In the genomic region with DNA sequence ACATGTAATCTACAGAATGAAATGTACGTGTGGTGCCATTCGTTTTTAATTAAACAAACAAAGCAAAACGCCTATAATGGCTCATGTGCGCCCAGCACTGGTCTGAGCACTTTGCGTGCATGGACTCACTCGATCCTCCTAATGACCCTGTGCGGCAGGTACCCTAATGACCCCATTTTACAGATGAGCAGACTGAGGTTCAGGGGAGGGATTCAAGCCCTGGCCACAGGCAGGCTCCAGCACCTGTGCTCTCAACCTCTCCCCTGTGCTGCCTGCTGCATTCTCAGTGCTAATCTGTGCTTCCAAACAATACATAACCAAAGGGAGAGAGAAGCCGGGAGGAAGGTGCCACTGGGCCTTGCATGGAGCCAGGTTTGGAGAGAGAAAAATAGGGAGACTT, we compare ENCODE assay signal across 20 cellular contexts.
DNase-seq lines count a peak whose midpoint lies in the region; ATAC-seq and TF ChIP-seq lines count a peak whose summit lies in the region.
"Had no signal": no experiment of that assay in that cellular context is flagged by ENCODE, and none has a peak within 500 bp of the region (broad histone marks: within the 10 kb centered on the region; RNA-seq: fewer than 3 reads in every experiment).

No MANE protein-coding gene starts in this region.

- H3K4me3 Mint-ChIP-seq in nephron: no peak overlapping the region
- H3K4me3 Mint-ChIP-seq: CD8-positive, alpha-beta T cell had no signal

- DNase-seq in RWPE2 (ENCODE audit: low spot score) (peak; percentile 4), ecto neural progenitor cell (ENCODE audit: low spot score) (peak; percentile 26), suprapubic skin (ENCODE audit: low spot score in 2 of 2) (peak; percentile 15 to 24), NCI-H2171 (lab: John Stamatoyannopoulos, UW) (no peak), GM10266 (ENCODE audit: extremely low spot score) (no peak), globus pallidus (ENCODE audit: low spot score) (no peak), HT-29 (ENCODE audit: low spot score) (no peak)
- DNase-seq: C1 segment of cervical spinal cord; CD8-positive, alpha-beta T cell; DND-41; KG1; NCI-H1092; NCI-H1436 treated with DMSO at 0.1 percent for 48 hours; NCI-H1930; NCI-H226; NCI-H510A treated with DMSO at 0.1 percent for 48 hours; NCI-H774 had no signal

- no peak for TF ChIP-seq POLR2A in suprapubic skin (IDR thresholded peaks at IDR 0.05)

- TF ChIP-seq CTCF in RWPE2 (IDR thresholded peaks at IDR 0.05; ENCODE audit: poor library complexity, severe bottlenecking): no peak
- no peak for TF ChIP-seq CTCF in nephron (IDR thresholded peaks at IDR 0.05; ENCODE audit: unreplicated experiment in 3 of 3)
- TF ChIP-seq CTCF in suprapubic skin (IDR thresholded peaks at IDR 0.05): no peak
- no peak for TF ChIP-seq CTCF in GM10266 (IDR thresholded peaks at IDR 0.05; ENCODE audit: control insufficient read depth, insufficient read depth, low read depth, missing control alignments)

- 95% methylated on average over 8 of the region's 8 CpGs for WGBS in suprapubic skin

- no peak overlapping the region for H3K27ac ChIP-seq in RWPE2 (ENCODE audit: poor library complexity, severe bottlenecking)
- H3K27ac ChIP-seq in suprapubic skin: no peak overlapping the region

- no peaks in the 10 kb centered on the region for H3K9me3 Mint-ChIP-seq in nephron
- H3K9me3 Mint-ChIP-seq: CD8-positive, alpha-beta T cell had no signal

- H3K4me3 ChIP-seq in RWPE2 (ENCODE audit: severe bottlenecking): no peak overlapping the region
- no peak overlapping the region for H3K4me3 ChIP-seq in suprapubic skin

- H3K4me1 Mint-ChIP-seq in nephron: peaks cover 67% of the 10 kb centered on the region

- H3K4me1 ChIP-seq in RWPE2 (ENCODE audit: insufficient read depth, poor library complexity, severe bottlenecking) (no peaks in the 10 kb centered on the region), suprapubic skin (no peaks in the 10 kb centered on the region)

- H3K27ac Mint-ChIP-seq in nephron: peak overlapping the region; percentile 35 to 92 (median 82)
- H3K27ac Mint-ChIP-seq: CD8-positive, alpha-beta T cell had no signal

- no peaks in the 10 kb centered on the region for H3K36me3 Mint-ChIP-seq in nephron (ENCODE audit: low read depth)
- H3K36me3 Mint-ChIP-seq: CD8-positive, alpha-beta T cell had no signal

- H3K9me3 ChIP-seq in RWPE2 (ENCODE audit: severe bottlenecking) (no peaks in the 10 kb centered on the region), suprapubic skin (no peaks in the 10 kb centered on the region)

- TF ChIP-seq EP300 in suprapubic skin (IDR thresholded peaks at IDR 0.05): no peak

- no peak for ATAC-seq in RWPE2 (ENCODE audit: low read depth)
- ATAC-seq: CD8-positive, alpha-beta T cell; Panc1; SK-N-SH treated with all-trans-retinoic acid at 6 μM for 48 hours had no signal

- H3K36me3 ChIP-seq in RWPE2 (ENCODE audit: low read depth): no peaks in the 10 kb centered on the region
- no peaks in the 10 kb centered on the region for H3K36me3 ChIP-seq in suprapubic skin

- H3K27me3 ChIP-seq in RWPE2 (ENCODE audit: insufficient read depth, poor library complexity, severe bottlenecking) (no peaks in the 10 kb centered on the region), suprapubic skin (peaks cover 7% of the 10 kb centered on the region)

- H3K27me3 Mint-ChIP-seq in nephron (ENCODE audit: low read depth): peaks cover 36% of the 10 kb centered on the region

Comparison
In these comparisons a context has a peak if more than half of its experiments do, and no peak if none do; other contexts are left out.
1. DNase-seq: peak in RWPE2 (single experiment), ecto neural progenitor cell (single experiment) and suprapubic skin (2 of 2); none in NCI-H2171 (single experiment), GM10266 (single experiment), globus pallidus (single experiment) and HT-29 (single experiment).